Comparison of ENCODE assay signal across 35 cellular contexts in the genomic region with DNA sequence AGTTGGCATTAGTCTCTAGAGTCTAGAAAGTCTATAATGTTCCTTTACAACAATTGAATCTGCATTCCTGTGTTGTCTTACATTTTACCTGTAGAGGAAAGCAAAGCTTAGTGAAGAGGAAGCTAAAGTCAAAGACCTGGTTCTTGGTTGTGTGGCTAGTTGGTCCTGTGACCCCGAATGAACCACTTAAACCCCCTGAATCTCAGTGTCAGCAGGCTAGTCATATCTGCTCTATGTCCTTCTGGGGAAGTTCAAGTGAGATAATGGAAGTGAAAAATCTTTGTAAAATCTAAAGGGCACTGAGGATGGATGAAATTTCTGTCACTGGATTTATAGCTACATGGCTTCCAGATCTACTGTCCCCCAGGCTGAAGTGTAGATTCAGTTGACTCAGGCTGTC. TPM values are rescaled to one million over a fixed set of nuclear protein-coding genes. Genes with fewer than 3 reads are reported as not detected.
DNase-seq lines count a peak whose midpoint lies in the region; ATAC-seq lines count a peak whose summit lies in the region.
"Had no signal": no experiment of that assay in that cellular context is flagged by ENCODE, and none has a peak within 500 bp of the region (broad histone marks: within the 10 kb centered on the region; RNA-seq: fewer than 3 reads in every experiment).

No MANE protein-coding gene starts in this region.

- ATAC-seq in activated CD4-positive, alpha-beta T cell treated with anti-CD3 and anti-CD28 coated beads for 36 hours: peak; percentile 36
- ATAC-seq in stimulated activated memory B cell treated with anti-CD40 and anti-IgM and Interleukin-4, amounts not matched to agents 10 μg/mL and 1 μg/mL and 100 μg/mL, for 72 hours: peak; percentile 66
- ATAC-seq in stimulated activated naive B cell treated with anti-CD40 and anti-IgM and Interleukin-4, amounts not matched to agents 10 μg/mL and 1 μg/mL and 100 μg/mL, for 72 hours (replicated peaks): peak; percentile 68 to 76
- ATAC-seq in naive thymus-derived CD8-positive, alpha-beta T cell: no peak
- ATAC-seq: A549; CD8-positive, alpha-beta T cell had no signal

- H3K27me3 Mint-ChIP-seq in activated CD4-positive, alpha-beta T cell treated with anti-CD3 and anti-CD28 coated beads for 36 hours: peaks cover 30% of the 10 kb centered on the region
- no peaks in the 10 kb centered on the region for H3K27me3 Mint-ChIP-seq in stimulated activated memory B cell treated with anti-CD40 and anti-IgM and Interleukin-4, amounts not matched to agents 10 μg/mL and 1 μg/mL and 100 μg/mL, for 72 hours
- H3K27me3 Mint-ChIP-seq in stimulated activated naive B cell treated with anti-CD40 and anti-IgM and Interleukin-4, amounts not matched to agents 10 μg/mL and 1 μg/mL and 100 μg/mL, for 72 hours: peaks cover 24 to 48% of the 10 kb centered on the region in 2 donors
- peaks cover 13 to 40% (median 25%) of the 10 kb centered on the region in 5 donors for H3K27me3 Mint-ChIP-seq in naive thymus-derived CD8-positive, alpha-beta T cell
- H3K27me3 Mint-ChIP-seq: B cell had no signal

- intact Hi-C loops in activated CD4-positive, alpha-beta T cell treated with anti-CD3 and anti-CD28 coated beads for 36 hours (cut with DNase I, micrococcal nuclease): no loop called here

- H3K36me3 Mint-ChIP-seq in activated CD4-positive, alpha-beta T cell treated with anti-CD3 and anti-CD28 coated beads for 36 hours (ENCODE audit: low read depth): no peaks in the 10 kb centered on the region
- H3K36me3 Mint-ChIP-seq in stimulated activated memory B cell treated with anti-CD40 and anti-IgM and Interleukin-4, amounts not matched to agents 10 μg/mL and 1 μg/mL and 100 μg/mL, for 72 hours: peaks cover 4% of the 10 kb centered on the region
- no peaks in the 10 kb centered on the region for H3K36me3 Mint-ChIP-seq in stimulated activated naive B cell treated with anti-CD40 and anti-IgM and Interleukin-4, amounts not matched to agents 10 μg/mL and 1 μg/mL and 100 μg/mL, for 72 hours
- H3K36me3 Mint-ChIP-seq in naive thymus-derived CD8-positive, alpha-beta T cell: no peaks in the 10 kb centered on the region
- H3K36me3 Mint-ChIP-seq: CD14-positive monocyte; CD4-positive, alpha-beta memory T cell; CD4-positive, CD25-positive, alpha-beta regulatory T cell; CD8-positive, alpha-beta T cell had no signal

- H3K4me1 Mint-ChIP-seq in activated CD4-positive, alpha-beta T cell treated with anti-CD3 and anti-CD28 coated beads for 36 hours: no peaks in the 10 kb centered on the region
- H3K4me1 Mint-ChIP-seq in stimulated activated memory B cell treated with anti-CD40 and anti-IgM and Interleukin-4, amounts not matched to agents 10 μg/mL and 1 μg/mL and 100 μg/mL, for 72 hours: no peaks in the 10 kb centered on the region
- no peaks in the 10 kb centered on the region for H3K4me1 Mint-ChIP-seq in stimulated activated naive B cell treated with anti-CD40 and anti-IgM and Interleukin-4, amounts not matched to agents 10 μg/mL and 1 μg/mL and 100 μg/mL, for 72 hours
- no peaks in the 10 kb centered on the region for H3K4me1 Mint-ChIP-seq in naive thymus-derived CD8-positive, alpha-beta T cell
- H3K4me1 Mint-ChIP-seq: B cell; CD4-positive, alpha-beta memory T cell; CD4-positive, CD25-positive, alpha-beta regulatory T cell; CD8-positive, alpha-beta memory T cell had no signal

- DNase-seq in activated CD4-positive, alpha-beta T cell treated with anti-CD3 and anti-CD28 coated beads for 36 hours: no peak
- DNase-seq in activated CD4-positive, alpha-beta T cell treated with anti-CD3 and anti-CD28 coated beads for 1 hour: no peak
- DNase-seq in CD1c-positive myeloid dendritic cell (ENCODE audit: extremely low spot score) (peak; percentile 30), cerebellar cortex (ENCODE audit: low spot score) (no peak)
- no peak for DNase-seq in stimulated activated naive B cell treated with anti-CD40 and anti-IgM and Interleukin-4, amounts not matched to agents 10 μg/mL and 1 μg/mL and 100 μg/mL, for 72 hours
- DNase-seq in central memory CD4-positive, alpha-beta T cell: no peak
- no peak for DNase-seq in naive thymus-derived CD8-positive, alpha-beta T cell
- DNase-seq: 8988T; ACHN; AML-193; BE2C; C1 segment of cervical spinal cord; Caco-2; Calu3; CD4-positive, alpha-beta memory T cell; CD4-positive, alpha-beta T cell; CD4-positive, CD25-positive, alpha-beta regulatory T cell; CD8-positive, alpha-beta memory T cell; CD8-positive, alpha-beta T cell; COR-L47; DMS 273 treated with DMSO at 0.1 percent for 48 hours; DMS153; DMS53; DMS79; DMS79 treated with DMSO at 0.1 percent for 48 hours; DND-41; EL had no signal

- POLR2A ChIA-PET in activated CD4-positive, alpha-beta T cell treated with anti-CD3 and anti-CD28 coated beads for 36 hours (lab: Charles Lee): interaction anchor here (1.2 kb wide), 1 partner anchor 23 kb away, joined by 5 read pairs; a partner anchor contains a TSS
- POLR2A ChIA-PET in naive thymus-derived CD8-positive, alpha-beta T cell (lab: Charles Lee): no interaction called here

- no peak overlapping the region for H3K4me3 Mint-ChIP-seq in activated CD4-positive, alpha-beta T cell treated with anti-CD3 and anti-CD28 coated beads for 36 hours
- H3K4me3 Mint-ChIP-seq in stimulated activated memory B cell treated with anti-CD40 and anti-IgM and Interleukin-4, amounts not matched to agents 10 μg/mL and 1 μg/mL and 100 μg/mL, for 72 hours: no peak overlapping the region
- H3K4me3 Mint-ChIP-seq in stimulated activated naive B cell treated with anti-CD40 and anti-IgM and Interleukin-4, amounts not matched to agents 10 μg/mL and 1 μg/mL and 100 μg/mL, for 72 hours: no peak overlapping the region
- no peak overlapping the region for H3K4me3 Mint-ChIP-seq in naive thymus-derived CD8-positive, alpha-beta T cell
- H3K4me3 Mint-ChIP-seq: B cell; CD14-positive monocyte; CD4-positive, alpha-beta T cell; CD4-positive, CD25-positive, alpha-beta regulatory T cell; CD8-positive, alpha-beta memory T cell; CD8-positive, alpha-beta T cell had no signal

- CTCF ChIA-PET in activated CD4-positive, alpha-beta T cell treated with anti-CD3 and anti-CD28 coated beads for 36 hours (lab: Charles Lee): no interaction called here

- no peaks in the 10 kb centered on the region for H3K9me3 Mint-ChIP-seq in activated CD4-positive, alpha-beta T cell treated with anti-CD3 and anti-CD28 coated beads for 36 hours (ENCODE audit: low read depth)
- no peaks in the 10 kb centered on the region for H3K9me3 Mint-ChIP-seq in stimulated activated memory B cell treated with anti-CD40 and anti-IgM and Interleukin-4, amounts not matched to agents 10 μg/mL and 1 μg/mL and 100 μg/mL, for 72 hours
- H3K9me3 Mint-ChIP-seq in stimulated activated naive B cell treated with anti-CD40 and anti-IgM and Interleukin-4, amounts not matched to agents 10 μg/mL and 1 μg/mL and 100 μg/mL, for 72 hours: no peaks in the 10 kb centered on the region
- H3K9me3 Mint-ChIP-seq in naive thymus-derived CD8-positive, alpha-beta T cell: no peaks in the 10 kb centered on the region
- H3K9me3 Mint-ChIP-seq: CD4-positive, alpha-beta memory T cell; CD4-positive, alpha-beta T cell; CD4-positive, CD25-positive, alpha-beta regulatory T cell; CD8-positive, alpha-beta memory T cell; CD8-positive, alpha-beta T cell had no signal

- no peak overlapping the region for H3K27ac Mint-ChIP-seq in activated CD4-positive, alpha-beta T cell treated with anti-CD3 and anti-CD28 coated beads for 36 hours
- H3K27ac Mint-ChIP-seq in stimulated activated memory B cell treated with anti-CD40 and anti-IgM and Interleukin-4, amounts not matched to agents 10 μg/mL and 1 μg/mL and 100 μg/mL, for 72 hours: no peak overlapping the region
- H3K27ac Mint-ChIP-seq in stimulated activated naive B cell treated with anti-CD40 and anti-IgM and Interleukin-4, amounts not matched to agents 10 μg/mL and 1 μg/mL and 100 μg/mL, for 72 hours: no peak overlapping the region
- H3K27ac Mint-ChIP-seq in naive thymus-derived CD8-positive, alpha-beta T cell: no peak overlapping the region
- H3K27ac Mint-ChIP-seq: B cell; CD4-positive, alpha-beta memory T cell; CD4-positive, alpha-beta T cell; CD4-positive, CD25-positive, alpha-beta regulatory T cell; CD8-positive, alpha-beta memory T cell; CD8-positive, alpha-beta T cell had no signal

RNA-seq across cellular contexts. Expression of a gene that starts 24.0 kb away (rescaled TPM):
- 10 to 100 TPM; 65.6 to 67.6 TPM for total RNA-seq in activated CD4-positive, alpha-beta T cell treated with anti-CD3 and anti-CD28 coated beads for 36 hours
- total RNA-seq in naive thymus-derived CD8-positive, alpha-beta T cell: under 1 TPM; 0.86 to 0.93 TPM
- under 1 TPM in 1 of 3 donors, not detected in 2; 0.60 TPM for polyA plus RNA-seq in naive thymus-derived CD8-positive, alpha-beta T cell
- total RNA-seq: A172, A673, Caco-2, Calu3 had no signal
- polyA plus RNA-seq: A549, AG04450, BJ had no signal

Comparison
In these comparisons a context has a peak if more than half of its experiments do, and no peak if none do; other contexts are left out.
1. ATAC-seq: peak in activated CD4-positive, alpha-beta T cell treated with anti-CD3 and anti-CD28 coated beads for 36 hours (single experiment), stimulated activated memory B cell treated with anti-CD40 and anti-IgM and Interleukin-4, amounts not matched to agents 10 μg/mL and 1 μg/mL and 100 μg/mL, for 72 hours (single experiment) and stimulated activated naive B cell treated with anti-CD40 and anti-IgM and Interleukin-4, amounts not matched to agents 10 μg/mL and 1 μg/mL and 100 μg/mL, for 72 hours (2 of 2); none in naive thymus-derived CD8-positive, alpha-beta T cell (0 of 2).
2. RNA of a gene that starts 24.0 kb away (total RNA-seq): 65.6 to 67.6 TPM in activated CD4-positive, alpha-beta T cell treated with anti-CD3 and anti-CD28 coated beads for 36 hours; 0.86 to 0.93 TPM in naive thymus-derived CD8-positive, alpha-beta T cell; every median in the first group is over 10 times any median in the second.